35 cellular contexts compared by ENCODE assay signal in the genomic region with DNA sequence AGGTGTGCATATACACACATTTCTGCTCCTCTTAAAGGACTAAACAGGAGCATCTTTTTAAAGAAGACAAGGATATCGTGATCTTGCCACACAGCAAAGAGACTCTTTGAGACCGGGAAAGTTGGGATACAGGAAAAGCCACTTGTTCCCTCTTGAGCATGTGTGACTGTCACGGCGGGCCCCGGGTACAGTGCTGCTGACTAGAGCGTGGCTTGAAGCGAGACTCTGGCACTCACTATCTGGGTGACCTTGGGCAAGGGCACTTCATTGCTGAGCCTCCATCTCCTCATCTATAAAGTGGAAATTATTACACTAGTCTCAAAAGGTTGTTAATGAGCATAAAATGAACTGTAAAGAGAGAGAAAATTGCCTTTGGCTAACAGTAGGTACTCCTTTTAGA.
"Had no signal": no experiment of that assay in that cellular context is flagged by ENCODE, and none has a peak within 500 bp of the region (broad histone marks: within the 10 kb centered on the region; RNA-seq: fewer than 3 reads in every experiment).

No MANE protein-coding gene starts in this region.

- H3K9me3 ChIP-seq: MG63 had no signal

- DNase-seq: Karpas-422, Kasumi-1, MG63, MM.1S, MV-4-11, NCI-H1048, NCI-H1092, NCI-H1092 treated with DMSO at 0.1 percent for 48 hours, NCI-H1105, NCI-H1105 treated with DMSO at 0.1 percent for 48 hours, NCI-H1417, NCI-H1417 treated with DMSO at 0.1 percent for 48 hours, NCI-H1436, NCI-H1436 treated with DMSO at 0.1 percent for 48 hours, NCI-H146, NCI-H1694, NCI-H1694 treated with DMSO at 0.1 percent for 48 hours, NCI-H187, NCI-H187 treated with DMSO at 0.1 percent for 48 hours, NCI-H1930, NCI-H2029, NCI-H2029 treated with DMSO at 0.1 percent for 48 hours, NCI-H2081, NCI-H2081 treated with DMSO at 0.1 percent for 48 hours, NCI-H2107, NCI-H2171, NCI-H2171 treated with DMSO at 0.1 percent for 48 hours, NCI-H2227 treated with DMSO at 0.1 percent for 48 hours, NCI-H226, NCI-H345, NCI-H446, NCI-H446 treated with DMSO at 0.1 percent for 48 hours, NCI-H524, NCI-H524 treated with DMSO at 0.1 percent for 48 hours, NCI-H526 had no signal

- H3K4me3 ChIP-seq: MG63 had no signal

- H3K36me3 ChIP-seq: MG63 had no signal
